Comparison of ENCODE assay signal across 29 cellular contexts in the genomic region with DNA sequence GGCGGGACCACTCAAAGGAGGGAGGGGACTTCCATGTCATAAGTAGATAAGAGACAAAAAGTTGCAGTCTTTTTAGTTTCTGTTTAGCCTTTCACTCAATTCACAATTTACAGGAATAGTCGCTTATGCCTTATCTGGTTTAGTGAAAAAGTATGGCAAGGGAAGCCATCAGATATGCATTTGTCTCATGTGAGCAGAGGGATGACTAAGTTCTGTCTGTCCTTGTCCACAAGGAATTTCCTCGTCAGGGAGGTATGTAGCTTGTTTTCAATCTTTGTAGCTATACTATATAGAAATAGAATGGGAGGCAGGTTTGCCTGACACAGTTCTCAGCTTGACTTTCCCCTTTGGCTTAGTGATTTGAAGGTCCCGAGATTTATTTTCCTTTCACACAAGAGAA.
DNase-seq lines count a peak whose midpoint lies in the region; ATAC-seq and TF ChIP-seq lines count a peak whose summit lies in the region.
"Had no signal": no experiment of that assay in that cellular context is flagged by ENCODE, and none has a peak within 500 bp of the region (broad histone marks: within the 10 kb centered on the region; RNA-seq: fewer than 3 reads in every experiment).

No MANE protein-coding gene starts in this region.

- WGBS in mesenchymal stem cell: 33% methylated on average over 2 of the region's 4 CpGs

- no peak overlapping the region for H3K14ac ChIP-seq in mesenchymal stem cell (ENCODE audit: low read length in 2 of 2)

- H3K36me3 Mint-ChIP-seq in HFFc6 (ENCODE audit: low read depth): peaks cover 11% of the 10 kb centered on the region; the same call in 1 of the 2 replicates
- H3K36me3 Mint-ChIP-seq: naive B cell had no signal

- peak; percentile 34 for DNase-seq in A172 (ENCODE audit: low spot score)
- peak; percentile 28 for DNase-seq in HFFc6
- DNase-seq in brain microvascular endothelial cell: peak; percentile 61
- peak; percentile 32 for DNase-seq in mesenchymal stem cell
- DNase-seq in NCI-H345 (lab: John Stamatoyannopoulos, UW): no peak
- DNase-seq: activated CD4-positive, alpha-beta T cell treated with anti-CD3 and anti-CD28 coated beads, Interleukin-2, amount 50 U/mL, for 1 hour; activated naive CD8-positive, alpha-beta T cell treated with anti-CD3 and anti-CD28 coated beads, Interleukin-2, amount 50 U/mL, for 24 hours; activated T-cell treated with anti-CD3 and anti-CD28 coated beads, Interleukin-2, amount 50 U/mL, for 48 hours; BE2C; body of pancreas; GDM1; KBM-7; MG63; naive B cell; NCI-H1105 treated with DMSO at 0.1 percent for 48 hours; NCI-H2029; NCI-H226; psoas muscle; stimulated activated naive CD4-positive, alpha-beta T cell; WERI-Rb-1 had no signal

- in situ Hi-C loops in brain microvascular endothelial cell (cut with HindIII; ENCODE audit: low pct_ligation_motif_present, low sequenced_read_pairs): no loop called here

- H2AK5ac ChIP-seq in mesenchymal stem cell (ENCODE audit: low read length, severe bottlenecking): no peak overlapping the region

- TF ChIP-seq CTCF in HFFc6 (IDR thresholded peaks at IDR 0.05) (no peak), brain microvascular endothelial cell (IDR thresholded peaks at IDR 0.05; ENCODE audit: low read depth, low read length, missing control alignments) (no peak)

- no peak overlapping the region for H3K23ac ChIP-seq in mesenchymal stem cell (ENCODE audit: low read length in 2 of 2)

- no peak overlapping the region for H2AFZ ChIP-seq in mesenchymal stem cell (ENCODE audit: low read depth, low read length)

- no peak overlapping the region for H2BK5ac ChIP-seq in mesenchymal stem cell (ENCODE audit: low read depth, low read length, poor library complexity, severe bottlenecking)

- no peaks in the 10 kb centered on the region for H3K79me1 ChIP-seq in mesenchymal stem cell (replicated peaks; ENCODE audit: low read length, poor library complexity, severe bottlenecking)

- no peak overlapping the region for H3K4me3 Mint-ChIP-seq in HFFc6
- H3K4me3 Mint-ChIP-seq: activated naive CD8-positive, alpha-beta T cell treated with anti-CD3 and anti-CD28 coated beads, Interleukin-2, amount 50 U/mL, for 24 hours; mesothelial cell of epicardium; naive B cell had no signal

- ATAC-seq in GM18858 (IDR thresholded peaks at IDR 0.05; ENCODE audit: unreplicated experiment): no peak
- no peak for ATAC-seq in GM21825 (IDR thresholded peaks at IDR 0.05; ENCODE audit: unreplicated experiment)
- no peak for ATAC-seq in GM21360 (IDR thresholded peaks at IDR 0.05; ENCODE audit: unreplicated experiment)
- ATAC-seq: A549; activated naive CD8-positive, alpha-beta T cell treated with anti-CD3 and anti-CD28 coated beads, Interleukin-2, amount 50 U/mL, for 24 hours; body of pancreas; foreskin keratinocyte; HCT116; left lobe of liver; psoas muscle had no signal

- no peak overlapping the region for H2BK12ac ChIP-seq in mesenchymal stem cell (ENCODE audit: low read length in 2 of 2)

- no peak overlapping the region for H3K4me2 ChIP-seq in mesenchymal stem cell (ENCODE audit: low read length, poor library complexity, severe bottlenecking)
- H3K4me2 ChIP-seq: A549 had no signal

- H3K18ac ChIP-seq in mesenchymal stem cell (ENCODE audit: low read depth in 1 of 2, low read length in 2 of 2): no peak overlapping the region

- H3K27ac ChIP-seq in brain microvascular endothelial cell: no peak overlapping the region
- no peak overlapping the region for H3K27ac ChIP-seq in mesenchymal stem cell (ENCODE audit: low read length, poor library complexity, severe bottlenecking)
- H3K27ac ChIP-seq: A549, body of pancreas, foreskin keratinocyte, neutrophil, psoas muscle, WERI-Rb-1 had no signal

- H3K27me3 Mint-ChIP-seq in HFFc6 (ENCODE audit: insufficient read depth): no peaks in the 10 kb centered on the region
- H3K27me3 Mint-ChIP-seq: activated naive CD8-positive, alpha-beta T cell treated with anti-CD3 and anti-CD28 coated beads, Interleukin-2, amount 50 U/mL, for 24 hours; naive B cell had no signal

- H4K8ac ChIP-seq in mesenchymal stem cell (ENCODE audit: low read length): no peak overlapping the region

- peaks cover 61% of the 10 kb centered on the region for H3K4me1 Mint-ChIP-seq in HFFc6 (ENCODE audit: low read depth)
- H3K4me1 Mint-ChIP-seq: activated naive CD8-positive, alpha-beta T cell treated with anti-CD3 and anti-CD28 coated beads, Interleukin-2, amount 50 U/mL, for 24 hours; naive B cell had no signal

- H3K27me3 ChIP-seq in brain microvascular endothelial cell (replicated peaks) (no peaks in the 10 kb centered on the region), mesenchymal stem cell (ENCODE audit: control insufficient read depth in 1 of 2, insufficient read depth in 1 of 2, low read length in 2 of 2) (no peaks in the 10 kb centered on the region)
- H3K27me3 ChIP-seq: BE2C, body of pancreas, foreskin keratinocyte, MG63, neutrophil had no signal

- H3K9me3 Mint-ChIP-seq in HFFc6: no peaks in the 10 kb centered on the region

- H3K4ac ChIP-seq in mesenchymal stem cell (ENCODE audit: low read depth in 1 of 2, low read length in 2 of 2): no peak overlapping the region

- H3K27ac Mint-ChIP-seq in HFFc6: peak overlapping the region; percentile 32; the same call in 1 of the 2 replicates
- H3K27ac Mint-ChIP-seq: activated naive CD8-positive, alpha-beta T cell treated with anti-CD3 and anti-CD28 coated beads, Interleukin-2, amount 50 U/mL, for 24 hours; mesothelial cell of epicardium; naive B cell had no signal

- no peak overlapping the region for H2BK120ac ChIP-seq in mesenchymal stem cell (ENCODE audit: low read depth, low read length)

- no peaks in the 10 kb centered on the region for H3K9me3 ChIP-seq in mesenchymal stem cell (ENCODE audit: control insufficient read depth, low read length)
- H3K9me3 ChIP-seq: A549, BE2C, body of pancreas, MG63, neutrophil, psoas muscle had no signal

- H3K4me3 ChIP-seq in brain microvascular endothelial cell (ENCODE audit: low read depth, low read length) (no peak overlapping the region), mesenchymal stem cell (ENCODE audit: insufficient read depth in 1 of 2, low read depth in 1 of 2, low read length in 2 of 2) (no peak overlapping the region)
- H3K4me3 ChIP-seq: A549, body of pancreas, MG63, psoas muscle had no signal

- H3K36me3 ChIP-seq in brain microvascular endothelial cell (replicated peaks) (no peaks in the 10 kb centered on the region), mesenchymal stem cell (ENCODE audit: control insufficient read depth in 1 of 2, insufficient read depth in 2 of 2, low read depth in 1 of 2, low read length in 2 of 2) (no peaks in the 10 kb centered on the region)
- H3K36me3 ChIP-seq: BE2C, MG63, neutrophil, WERI-Rb-1 had no signal

- no peak overlapping the region for H3K9ac ChIP-seq in mesenchymal stem cell (ENCODE audit: low read length)

- no peaks in the 10 kb centered on the region for H3K4me1 ChIP-seq in mesenchymal stem cell (ENCODE audit: control insufficient read depth, insufficient read depth, low read depth, low read length)
- H3K4me1 ChIP-seq: body of pancreas, psoas muscle had no signal

- no peak overlapping the region for H2BK15ac ChIP-seq in mesenchymal stem cell (ENCODE audit: low read depth, poor library complexity, severe bottlenecking)

- no peak overlapping the region for H4K91ac ChIP-seq in mesenchymal stem cell (ENCODE audit: low read length)
